In genomic region chr2:134796373-134796772, GRCh38 we compare ENCODE assay signal across 34 cellular contexts. TPM values are rescaled to one million over a fixed set of nuclear protein-coding genes. Genes with fewer than 3 reads are reported as not detected.
"Had no signal": no experiment of that assay in that cellular context is flagged by ENCODE, and none has a peak within 500 bp of the region (broad histone marks: within the 10 kb centered on the region; RNA-seq: fewer than 3 reads in every experiment).

No MANE protein-coding gene starts in this region.

- H3K9me3 Mint-ChIP-seq: dendritic cell treated with granulocyte-macrophage colony-stimulating factor and Interleukin-4, amounts not matched to agents 40 ng/mL and 50 ng/mL, for 4 days; endodermal cell; mesothelial cell of epicardium; natural killer cell treated with Interleukin-12 subunit alpha and Interleukin-12 subunit beta and Interleukin-15 and Interleukin-18, amount 100 ng/mL, for 72 hours; stimulated activated naive CD8-positive, alpha-beta T cell treated with anti-CD3 and anti-CD28 coated beads, Interleukin-15, amount 100 ng/mL, for 72 hours had no signal

- H3K4me2 ChIP-seq: smooth muscle cell had no signal

- H3K27me3 ChIP-seq: colonic mucosa, gastrocnemius medialis, right atrium auricular region, tibial artery, upper lobe of right lung, uterus had no signal

- H3K27ac Mint-ChIP-seq: dendritic cell treated with granulocyte-macrophage colony-stimulating factor and Interleukin-4, amounts not matched to agents 40 ng/mL and 50 ng/mL, for 4 days; endodermal cell; mesothelial cell of epicardium; natural killer cell treated with Interleukin-12 subunit alpha and Interleukin-12 subunit beta and Interleukin-15 and Interleukin-18, amount 100 ng/mL, for 72 hours; stimulated activated naive CD8-positive, alpha-beta T cell treated with anti-CD3 and anti-CD28 coated beads, Interleukin-15, amount 100 ng/mL, for 72 hours had no signal

- H3K4me3 Mint-ChIP-seq: dendritic cell treated with granulocyte-macrophage colony-stimulating factor and Interleukin-4, amounts not matched to agents 40 ng/mL and 50 ng/mL, for 4 days; endodermal cell; mesothelial cell of epicardium; naive B cell; natural killer cell treated with Interleukin-12 subunit alpha and Interleukin-12 subunit beta and Interleukin-15 and Interleukin-18, amount 100 ng/mL, for 72 hours; neural crest cell; stimulated activated naive CD8-positive, alpha-beta T cell treated with anti-CD3 and anti-CD28 coated beads, Interleukin-15, amount 100 ng/mL, for 72 hours had no signal

- H3K4me3 ChIP-seq: colonic mucosa, gastrocnemius medialis, lung, mucosa of descending colon, prostate gland, right atrium auricular region, smooth muscle cell, tibial artery, upper lobe of right lung, uterus had no signal

- H3K9me3 ChIP-seq: colonic mucosa, gastrocnemius medialis, mucosa of descending colon, prostate gland, right atrium auricular region, tibial artery, upper lobe of right lung, uterus had no signal

- H3K36me3 Mint-ChIP-seq: mesothelial cell of epicardium; naive B cell; natural killer cell treated with Interleukin-12 subunit alpha and Interleukin-12 subunit beta and Interleukin-15 and Interleukin-18, amount 100 ng/mL, for 72 hours had no signal

- H3K27me3 Mint-ChIP-seq: stimulated activated naive CD8-positive, alpha-beta T cell treated with anti-CD3 and anti-CD28 coated beads, Interleukin-15, amount 100 ng/mL, for 72 hours had no signal

- H3K27ac ChIP-seq: colonic mucosa, epithelial cell of prostate, gastrocnemius medialis, prostate gland, right atrium auricular region, tibial artery, upper lobe of right lung, uterus had no signal

- H3K4me1 Mint-ChIP-seq: endodermal cell; mesothelial cell of epicardium; naive B cell; neural crest cell; stimulated activated naive CD8-positive, alpha-beta T cell treated with anti-CD3 and anti-CD28 coated beads, Interleukin-15, amount 100 ng/mL, for 72 hours had no signal

- ATAC-seq: gastrocnemius medialis; left lobe of liver; mucosa of descending colon; natural killer cell treated with Interleukin-12 subunit alpha and Interleukin-12 subunit beta and Interleukin-15 and Interleukin-18, amount 100 ng/mL, for 72 hours; sciatic nerve; stimulated activated naive CD8-positive, alpha-beta T cell treated with anti-CD3 and anti-CD28 coated beads, Interleukin-15, amount 100 ng/mL, for 72 hours; upper lobe of right lung had no signal

- H3K4me1 ChIP-seq: colonic mucosa, gastrocnemius medialis, prostate gland, right atrium auricular region, tibial artery, upper lobe of right lung, uterus had no signal

- DNase-seq: colonic mucosa; effector CD8-positive, alpha-beta T cell; endodermal cell; foreskin fibroblast; gastrocnemius medialis; head of caudate nucleus; mesenchymal stem cell; mucosa of descending colon; naive B cell; stimulated activated CD4-positive, alpha-beta T cell treated with anti-CD3 and anti-CD28 coated beads, Interleukin-12 subunit alpha, Interleukin-12 subunit beta, amount 100 ng/mL, for 4 hours; stimulated activated CD4-positive, alpha-beta T cell treated with anti-CD3 and anti-CD28 coated beads, Interleukin-1b, Interleukin-23, amount 100 ng/mL, for 48 hours; stimulated activated CD4-positive, alpha-beta T cell treated with anti-CD3 and anti-CD28 coated beads, Interleukin-4, amount 100 ng/mL, for 1 hour; stimulated activated CD8-positive, alpha-beta memory T cell treated with anti-CD3 and anti-CD28 coated beads, Interleukin-4, amount 100 ng/mL, for 48 hours; stimulated activated naive CD4-positive, alpha-beta T cell; stimulated activated naive CD8-positive, alpha-beta T cell treated with anti-CD3 and anti-CD28 coated beads, Interleukin-15, amount 100 ng/mL, for 72 hours; tibial artery; upper lobe of right lung; uterus had no signal

- H3K36me3 ChIP-seq: colonic mucosa, gastrocnemius medialis, prostate gland, right atrium auricular region, tibial artery, upper lobe of right lung, uterus had no signal

RNA-seq across cellular contexts. Expression of gene ACMSD, which starts 42.0 kb away (rescaled TPM):
- total RNA-seq: colonic mucosa; endodermal cell; esophagus mucosa; glomerular endothelial cell; mesothelial cell of epicardium; mucosa of descending colon; natural killer cell treated with Interleukin-12 subunit alpha and Interleukin-12 subunit beta and Interleukin-15 and Interleukin-18, amount 100 ng/mL, for 72 hours; neural crest cell; osteocyte; prostate gland; right atrium auricular region; sciatic nerve; smooth muscle cell; temporal lobe; upper lobe of right lung; uterus had no signal
- polyA plus RNA-seq: keratinocyte, smooth muscle cell had no signal
